8 cellular contexts compared by ENCODE assay signal in genomic region chr16:28292731-28293588, GRCh38. TPM values are rescaled to one million over a fixed set of nuclear protein-coding genes. Genes with fewer than 3 reads are reported as not detected.
A peak's percentile ranks its signal among the peaks of the same experiment; 100 is the strongest.
DNase-seq lines count a peak whose midpoint lies in the region; ATAC-seq and TF ChIP-seq lines count a peak whose summit lies in the region.

No MANE protein-coding gene starts in this region.

- H3K36me3 ChIP-seq in body of pancreas (replicated peaks in 1 of 2; ENCODE audit: insufficient read depth in 1 of 2, low read depth in 2 of 2) = no peaks in the 10 kb centered on the region
- no peaks in the 10 kb centered on the region for H3K36me3 ChIP-seq in lung (ENCODE audit: control insufficient read depth in 2 of 2, insufficient read depth in 2 of 2, low read length in 2 of 2)
- no peaks in the 10 kb centered on the region for H3K36me3 ChIP-seq in upper lobe of right lung

- TF ChIP-seq POLR2A in body of pancreas (IDR thresholded peaks at IDR 0.05) = no peak

- H3K4me3 ChIP-seq in body of pancreas (peak overlapping the region; percentile 12 to 61), lung (peak overlapping the region; percentile 57), upper lobe of right lung (peak overlapping the region; percentile 56)

- DNase-seq in activated CD4-positive, alpha-beta T cell treated with anti-CD3 and anti-CD28 coated beads for 4 hours = peak; percentile 16 to 31
- no peak for DNase-seq in activated CD4-positive, alpha-beta T cell treated with anti-CD3 and anti-CD28 coated beads for 48 hours
- peak; percentile 64 for DNase-seq in NCI-H2171 (lab: John Stamatoyannopoulos, UW)
- peak; percentile 48 to 63 (median 55) for DNase-seq in body of pancreas
- DNase-seq in lung (ENCODE audit: low spot score) = no peak
- DNase-seq in upper lobe of right lung = peak; percentile 68

- ATAC-seq in body of pancreas (peak; percentile 25), lung (ENCODE audit: insufficient read depth, low FRiP score) (no peak), upper lobe of right lung (peak; percentile 6), HG02588 (IDR thresholded peaks at IDR 0.05; ENCODE audit: unreplicated experiment) (no peak), GM21381 (IDR thresholded peaks at IDR 0.05; ENCODE audit: unreplicated experiment) (no peak)

- WGBS in body of pancreas, 2 donors = 0% methylated on average over 3 to 57 of the region's 60 CpGs
- 1% methylated on average over 51 to 60 of the region's 60 CpGs for WGBS in lung, 2 donors

- TF ChIP-seq CTCF in body of pancreas (IDR thresholded peaks at IDR 0.05) (no peak), lung (IDR thresholded peaks at IDR 0.05; ENCODE audit: control extremely low read depth, extremely low read depth) (no peak), upper lobe of right lung (IDR thresholded peaks at IDR 0.05) (no peak)

- H3K27me3 ChIP-seq in body of pancreas (no peaks in the 10 kb centered on the region), lung (ENCODE audit: control insufficient read depth, insufficient read depth) (no peaks in the 10 kb centered on the region), upper lobe of right lung (peaks cover 3% of the 10 kb centered on the region)

- H3K27ac ChIP-seq in body of pancreas = peak overlapping the region in 1 of 4 donors; percentile 46
- H3K27ac ChIP-seq in lung (ENCODE audit: low read depth in 1 of 2, low read length in 1 of 2) = no peak overlapping the region
- no peak overlapping the region for H3K27ac ChIP-seq in upper lobe of right lung

- H3K9me3 ChIP-seq in body of pancreas (no peaks in the 10 kb centered on the region), lung (ENCODE audit: control insufficient read depth in 2 of 2, insufficient read depth in 1 of 2, low read length in 1 of 2) (no peaks in the 10 kb centered on the region), upper lobe of right lung (no peaks in the 10 kb centered on the region)

- H3K4me1 ChIP-seq in body of pancreas = peaks cover 35% of the 10 kb centered on the region
- H3K4me1 ChIP-seq in lung (ENCODE audit: control insufficient read depth in 2 of 2, insufficient read depth in 2 of 2, low read length in 2 of 2) = peaks cover 5 to 6% of the 10 kb centered on the region in 2 donors
- peaks cover 9% of the 10 kb centered on the region for H3K4me1 ChIP-seq in upper lobe of right lung

- intact Hi-C loops in body of pancreas (cut with DNase I) (no loop called here), upper lobe of right lung (cut with DNase I) (no loop called here)

RNA-seq across cellular contexts. Expression of gene SBK1, which starts 0.6 kb away (rescaled TPM):
- total RNA-seq in body of pancreas (1 to 10 TPM; 1.3 to 2.6 TPM), lung (1 to 10 TPM; 2.7 TPM), upper lobe of right lung (1.9 TPM)
- 1 to 10 TPM in 1 of 2 donors, under 1 TPM in 1; 0.90 to 1.8 TPM for polyA plus RNA-seq in lung

Comparison
In these comparisons a context has a peak if more than half of its experiments do, and no peak if none do; other contexts are left out.
1. DNase-seq: peak in activated CD4-positive, alpha-beta T cell treated with anti-CD3 and anti-CD28 coated beads for 4 hours (2 of 2), NCI-H2171 (single experiment), body of pancreas (4 of 4) and upper lobe of right lung (single experiment); none in activated CD4-positive, alpha-beta T cell treated with anti-CD3 and anti-CD28 coated beads for 48 hours (single experiment) and lung (single experiment).
2. ATAC-seq: peak in body of pancreas (single experiment) and upper lobe of right lung (single experiment); none in lung (single experiment), HG02588 (single experiment) and GM21381 (single experiment).
3. Peak in every context shown above with its lines, with median percentiles within 50 percentile points of each other: H3K4me3 ChIP-seq.